In the genomic region with DNA sequence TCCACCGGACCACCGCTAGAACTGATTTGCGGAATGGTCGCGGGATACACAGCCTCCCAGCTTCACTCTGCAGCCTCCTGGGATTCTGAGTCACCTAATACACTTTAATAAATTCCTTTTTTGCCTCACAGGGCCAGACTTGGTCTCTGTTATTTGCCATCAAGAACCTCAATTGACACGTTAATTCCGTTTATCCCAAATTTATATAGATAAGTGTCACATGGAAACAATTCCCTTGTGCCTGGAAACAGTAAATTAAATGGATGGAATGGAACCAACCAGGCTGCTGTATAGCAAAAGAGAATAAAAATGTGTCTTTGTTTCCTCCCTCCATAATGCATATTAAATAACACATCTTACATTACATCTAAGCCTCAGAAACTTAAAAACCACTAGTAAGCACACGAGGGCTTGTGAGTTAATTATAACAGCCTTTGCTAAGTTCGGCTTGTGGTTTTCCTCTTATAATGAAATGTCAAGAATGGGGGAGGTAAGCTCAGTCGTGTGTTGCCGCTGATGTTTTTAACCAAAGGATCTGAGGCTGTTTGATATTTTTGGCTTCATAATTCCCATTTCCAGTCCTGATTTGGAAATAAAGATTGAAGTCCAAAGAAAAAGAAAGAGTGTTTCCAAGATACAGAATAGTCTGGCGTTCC, we compare ENCODE assay signal across 10 cellular contexts. TPM values are rescaled to one million over a fixed set of nuclear protein-coding genes. Genes with fewer than 3 reads are reported as not detected.
A peak's percentile ranks its signal among the peaks of the same experiment; 100 is the strongest.
DNase-seq lines count a peak whose midpoint lies in the region; ATAC-seq and TF ChIP-seq lines count a peak whose summit lies in the region.
"Had no signal": no experiment of that assay in that cellular context is flagged by ENCODE, and none has a peak within 500 bp of the region (broad histone marks: within the 10 kb centered on the region; RNA-seq: fewer than 3 reads in every experiment).

No MANE protein-coding gene starts in this region.

- TF ChIP-seq CTCF in SK-N-SH (IDR thresholded peaks at IDR 0.05): no peak

- TF ChIP-seq EP300 in SK-N-SH (IDR thresholded peaks at IDR 0.05; ENCODE audit: borderline replicate concordance in 1 of 2, low read depth in 1 of 2, low read length in 1 of 2): peak in 1 of 2 experiments; percentile 47; a peak in 1 of 4 replicates

- DNase-seq in SK-N-SH (peak; percentile 56), NCI-H128 (lab: John Stamatoyannopoulos, UW; ENCODE audit: unreplicated experiment) (no peak), COLO829 (ENCODE audit: low spot score) (no peak)
- no peak for DNase-seq in stimulated activated naive CD8-positive, alpha-beta T cell treated with anti-CD3 and anti-CD28 coated beads, Interleukin-15, Interleukin-2, amounts not matched to agents 100 U/mL and 50 U/mL, for 24 hours
- no peak for DNase-seq in activated naive CD4-positive, alpha-beta T cell treated with anti-CD3 and anti-CD28 coated beads for 36 hours
- DNase-seq: NCI-H2171 had no signal

- intact Hi-C loops in activated naive CD4-positive, alpha-beta T cell treated with anti-CD3 and anti-CD28 coated beads for 36 hours (cut with micrococcal nuclease): no loop called here

- H3K9me2 ChIP-seq in SK-N-SH: no peaks in the 10 kb centered on the region

- CTCF ChIA-PET in SK-N-SH (lab: Yijun Ruan, JAX): interaction anchor here (0.8 to 1.5 kb wide), 5 partner anchors 30 to 391 kb away, joined by 3 to 6 read pairs (median 4); no protein-coding TSS in a partner anchor
- CTCF ChIA-PET in activated naive CD4-positive, alpha-beta T cell treated with anti-CD3 and anti-CD28 coated beads for 36 hours (lab: Charles Lee): interaction anchor here (1.0 to 1.2 kb wide), 2 partner anchors 12 to 296 kb away, joined by 3 read pairs; no protein-coding TSS in a partner anchor

- POLR2A ChIA-PET in SK-N-SH (lab: Yijun Ruan, JAX): no interaction called here

- peaks cover 3% of the 10 kb centered on the region for H3K9me3 Mint-ChIP-seq in activated naive CD4-positive, alpha-beta T cell treated with anti-CD3 and anti-CD28 coated beads for 36 hours

- no peak overlapping the region for H3K4me3 Mint-ChIP-seq in activated naive CD4-positive, alpha-beta T cell treated with anti-CD3 and anti-CD28 coated beads for 36 hours
- H3K4me3 Mint-ChIP-seq: mesothelial cell of epicardium had no signal

- 31% methylated on average over 12 of the region's 12 CpGs for WGBS in SK-N-SH (ENCODE audit: low lambda C conversion rate)

- H3K27me3 Mint-ChIP-seq in activated naive CD4-positive, alpha-beta T cell treated with anti-CD3 and anti-CD28 coated beads for 36 hours (ENCODE audit: low read depth): peaks cover 14% of the 10 kb centered on the region

- peak overlapping the region; percentile 5; the same call in 1 of the 2 replicates for H3K4me2 ChIP-seq in SK-N-SH

- no peaks in the 10 kb centered on the region for H3F3A ChIP-seq in SK-N-SH (replicated peaks; ENCODE audit: insufficient read depth)

- no peaks in the 10 kb centered on the region for H3K36me3 Mint-ChIP-seq in activated naive CD4-positive, alpha-beta T cell treated with anti-CD3 and anti-CD28 coated beads for 36 hours (ENCODE audit: low read depth)
- H3K36me3 Mint-ChIP-seq: mesothelial cell of epicardium had no signal

- H3K9ac ChIP-seq in SK-N-SH: no peak overlapping the region

- no peak overlapping the region for H3K4me3 ChIP-seq in SK-N-SH (ENCODE audit: low read depth in 2 of 2, low read length in 1 of 2)

- no peak overlapping the region for H3K27ac Mint-ChIP-seq in activated naive CD4-positive, alpha-beta T cell treated with anti-CD3 and anti-CD28 coated beads for 36 hours
- H3K27ac Mint-ChIP-seq: mesothelial cell of epicardium had no signal

- no peak for TF ChIP-seq RAD21 in SK-N-SH (IDR thresholded peaks at IDR 0.05; ENCODE audit: low read length)

- H4K20me1 ChIP-seq in SK-N-SH (ENCODE audit: insufficient read depth): no peaks in the 10 kb centered on the region

- H3K79me2 ChIP-seq in SK-N-SH (ENCODE audit: insufficient read depth): no peaks in the 10 kb centered on the region

- H3K4me1 Mint-ChIP-seq in activated naive CD4-positive, alpha-beta T cell treated with anti-CD3 and anti-CD28 coated beads for 36 hours (ENCODE audit: low read depth): peaks cover 28% of the 10 kb centered on the region

- no peaks in the 10 kb centered on the region for H3K9me3 ChIP-seq in SK-N-SH

- H2AFZ ChIP-seq in SK-N-SH (ENCODE audit: low read depth): no peak overlapping the region

- H3K36me3 ChIP-seq in SK-N-SH (replicated peaks in 1 of 2; ENCODE audit: control insufficient read depth in 1 of 2, insufficient read depth in 2 of 2, low read length in 1 of 2): no peaks in the 10 kb centered on the region

- no peak overlapping the region for H3K27ac ChIP-seq in SK-N-SH (ENCODE audit: low read depth in 2 of 2, low read length in 1 of 2)

- ATAC-seq in GM19035 (IDR thresholded peaks at IDR 0.05; ENCODE audit: unreplicated experiment): peak; percentile 36
- peak; percentile 70 for ATAC-seq in HG03064 (IDR thresholded peaks at IDR 0.05; ENCODE audit: low read depth, unreplicated experiment)
- ATAC-seq in stimulated activated naive CD8-positive, alpha-beta T cell treated with anti-CD3 and anti-CD28 coated beads, Interleukin-15, Interleukin-2, amounts not matched to agents 100 U/mL and 50 U/mL, for 24 hours: peak; percentile 53

- H3K4me1 ChIP-seq in SK-N-SH (ENCODE audit: control insufficient read depth in 1 of 2, insufficient read depth in 2 of 2, low read depth in 1 of 2, low read length in 1 of 2): peaks cover 0 to 10% of the 10 kb centered on the region in 2 experiments; a peak in 2 of 4 replicates

- peaks cover 13% of the 10 kb centered on the region for H3K27me3 ChIP-seq in SK-N-SH (ENCODE audit: insufficient read depth)

TF ChIP-seq in SK-N-SH, 30 proteins besides CTCF, POLR2A, EP300 and RAD21:
- TF ChIP-seq CHD2 (IDR thresholded peaks at IDR 0.05; ENCODE audit: low read length, partially characterized antibody) (peak; percentile 43), GATA2 (CRISPR knock-in tag; IDR thresholded peaks at IDR 0.05) (peak; percentile 57), RCOR1 (IDR thresholded peaks at IDR 0.05; ENCODE audit: low read length) (peak; percentile 68)
- TF ChIP-seq, protein P1, sequence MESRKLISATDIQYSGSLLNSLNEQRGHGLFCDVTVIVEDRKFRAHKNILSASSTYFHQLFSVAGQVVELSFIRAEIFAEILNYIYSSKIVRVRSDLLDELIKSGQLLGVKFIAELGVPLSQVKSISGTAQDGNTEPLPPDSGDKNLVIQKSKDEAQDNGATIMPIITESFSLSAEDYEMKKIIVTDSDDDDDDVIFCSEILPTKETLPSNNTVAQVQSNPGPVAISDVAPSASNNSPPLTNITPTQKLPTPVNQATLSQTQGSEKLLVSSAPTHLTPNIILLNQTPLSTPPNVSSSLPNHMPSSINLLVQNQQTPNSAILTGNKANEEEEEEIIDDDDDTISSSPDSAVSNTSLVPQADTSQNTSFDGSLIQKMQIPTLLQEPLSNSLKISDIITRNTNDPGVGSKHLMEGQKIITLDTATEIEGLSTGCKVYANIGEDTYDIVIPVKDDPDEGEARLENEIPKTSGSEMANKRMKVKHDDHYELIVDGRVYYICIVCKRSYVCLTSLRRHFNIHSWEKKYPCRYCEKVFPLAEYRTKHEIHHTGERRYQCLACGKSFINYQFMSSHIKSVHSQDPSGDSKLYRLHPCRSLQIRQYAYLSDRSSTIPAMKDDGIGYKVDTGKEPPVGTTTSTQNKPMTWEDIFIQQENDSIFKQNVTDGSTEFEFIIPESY (IDR thresholded peaks at IDR 0.05; ENCODE audit: borderline replicate concordance, low read depth): no peak

RNA-seq across cellular contexts. Expression of a gene that starts 52.1 kb away (rescaled TPM):
- polyA plus RNA-seq in SK-N-SH (2012; rRNA removed): not detected in 2 replicates
- polyA plus RNA-seq in SK-N-SH (2012; cell fraction: cytosol; rRNA removed): not detected in 2 replicates
- not detected in 2 replicates for polyA plus RNA-seq in SK-N-SH (2012; cell fraction: nucleus; rRNA removed)
- total RNA-seq in activated naive CD4-positive, alpha-beta T cell treated with anti-CD3 and anti-CD28 coated beads for 36 hours: not detected
- total RNA-seq: fibroblast of villous mesenchyme had no signal
